In genomic region chr3:157508461-157508860, GRCh38 we compare ENCODE assay signal across 27 cellular contexts. TPM values are rescaled to one million over a fixed set of nuclear protein-coding genes. Genes with fewer than 3 reads are reported as not detected.
"Had no signal": no experiment of that assay in that cellular context is flagged by ENCODE, and none has a peak within 500 bp of the region (broad histone marks: within the 10 kb centered on the region; RNA-seq: fewer than 3 reads in every experiment).

No MANE protein-coding gene starts in this region.

- H2AFZ ChIP-seq: neural progenitor cell had no signal

- H3K4me1 ChIP-seq: foreskin keratinocyte, heart right ventricle, prostate gland, right atrium auricular region, stomach, thyroid gland, vagina had no signal

- H3K36me3 ChIP-seq: heart right ventricle, neural progenitor cell, prostate gland, right atrium auricular region, stomach, thyroid gland, vagina had no signal

- H3K9me3 ChIP-seq: heart right ventricle, prostate gland, right atrium auricular region, stomach, thyroid gland, vagina had no signal

- DNase-seq: dorsolateral prefrontal cortex; effector CD4-positive, alpha-beta T cell; foreskin keratinocyte; glutamatergic neuron; heart right ventricle; hippocampal formation; naive thymus-derived CD4-positive, alpha-beta T cell; stimulated activated CD4-positive, alpha-beta T cell treated with anti-CD3 and anti-CD28 coated beads, Interleukin-12 subunit alpha, Interleukin-12 subunit beta, amount 100 ng/mL, for 4 hours; stimulated activated CD4-positive, alpha-beta T cell treated with anti-CD3 and anti-CD28 coated beads, Interleukin-1b, Interleukin-23, amount 100 ng/mL, for 48 hours; stimulated activated CD4-positive, alpha-beta T cell treated with anti-CD3 and anti-CD28 coated beads, Interleukin-4, amount 100 ng/mL, for 1 hour; stimulated activated CD8-positive, alpha-beta memory T cell treated with anti-CD3 and anti-CD28 coated beads, Interleukin-4, amount 100 ng/mL, for 48 hours; stimulated activated naive CD4-positive, alpha-beta T cell; stomach; thyroid gland; trophoblast cell had no signal

- H3K9ac ChIP-seq: neural progenitor cell had no signal

- H3K27ac ChIP-seq: dorsolateral prefrontal cortex, epithelial cell of prostate, foreskin keratinocyte, heart right ventricle, neural progenitor cell, prostate gland, right atrium auricular region, stomach, thyroid gland, vagina had no signal

- FAIRE-seq: colon, islet of Langerhans had no signal

- H3K4me3 ChIP-seq: dorsolateral prefrontal cortex, heart right ventricle, lung, neural progenitor cell, prostate gland, right atrium auricular region, smooth muscle cell, stomach, thyroid gland, vagina had no signal

- ATAC-seq: esophagus mucosa; foreskin keratinocyte; heart right ventricle; left lobe of liver; naive thymus-derived CD4-positive, alpha-beta T cell; sciatic nerve had no signal

- H3K4me2 ChIP-seq: neural progenitor cell, smooth muscle cell had no signal

- H3K27me3 ChIP-seq: neural progenitor cell, right atrium auricular region, thyroid gland, vagina had no signal

RNA-seq across cellular contexts. Expression of gene VEPH1, which starts 5.2 kb away (rescaled TPM):
- polyA plus RNA-seq: naive thymus-derived CD4-positive, alpha-beta T cell had no signal
